In the genomic region with DNA sequence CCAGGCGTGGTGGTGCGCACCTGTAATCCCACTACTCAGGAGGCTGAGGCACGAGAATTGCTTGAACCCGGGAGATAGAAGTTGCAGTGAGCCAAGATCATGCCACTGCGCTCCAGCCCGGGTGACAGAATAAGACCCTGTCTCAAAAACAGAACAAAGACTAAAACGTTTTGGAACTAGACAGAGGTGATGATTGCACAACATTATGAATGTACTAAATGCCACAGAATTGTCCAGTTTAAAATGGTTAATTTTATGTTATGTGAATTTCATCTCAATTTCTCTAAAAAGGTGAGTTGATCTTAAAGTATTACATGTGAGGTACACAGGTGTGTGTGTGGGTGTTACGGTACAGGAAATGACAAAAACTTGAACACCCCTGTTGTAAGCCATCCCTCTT, we compare ENCODE assay signal across 24 cellular contexts. TPM values are rescaled to one million over a fixed set of nuclear protein-coding genes. Genes with fewer than 3 reads are reported as not detected.
DNase-seq lines count a peak whose midpoint lies in the region; ATAC-seq, FAIRE-seq and TF ChIP-seq lines count a peak whose summit lies in the region.
"Had no signal": no experiment of that assay in that cellular context is flagged by ENCODE, and none has a peak within 500 bp of the region (broad histone marks: within the 10 kb centered on the region; RNA-seq: fewer than 3 reads in every experiment).

No MANE protein-coding gene starts in this region.

- POLR2A ChIA-PET in GM12878 (lab: Charles Lee): interaction anchor here (0.7 kb wide), 1 partner anchor 236 kb away, joined by 4 read pairs; no protein-coding TSS in a partner anchor

- H4K20me1 ChIP-seq in GM12878 (ENCODE audit: control insufficient read depth, insufficient read depth): no peaks in the 10 kb centered on the region
- H4K20me1 ChIP-seq: BLaER1 had no signal

- no peak for TF ChIP-seq EP300 in GM12878 (IDR thresholded peaks at IDR 0.05; ENCODE audit: borderline replicate concordance in 1 of 2, control insufficient read depth in 1 of 2, low read depth in 2 of 2, low read length in 2 of 2)

- CTCF ChIA-PET in activated CD8-positive, alpha-beta memory T cell treated with anti-CD3 and anti-CD28 coated beads, Interleukin-2, amount 10 ng/mL, durations not matched to agents 7 days and 5 days (lab: Charles Lee): no interaction called here
- CTCF ChIA-PET in GM12878 (lab: Yijun Ruan, JAX): interaction anchor here (1.8 to 5.5 kb wide), 2 partner anchors 12 to 166 kb away, joined by 6 to 32 read pairs; no protein-coding TSS in a partner anchor

- no peaks in the 10 kb centered on the region for H3K27me3 Mint-ChIP-seq in activated CD8-positive, alpha-beta memory T cell treated with anti-CD3 and anti-CD28 coated beads, Interleukin-2, amount 10 ng/mL, durations not matched to agents 7 days and 5 days
- H3K27me3 Mint-ChIP-seq in progenitor cell of endocrine pancreas: no peaks in the 10 kb centered on the region
- H3K27me3 Mint-ChIP-seq: memory B cell had no signal

- peak overlapping the region; percentile 60 for H3K27ac Mint-ChIP-seq in activated CD8-positive, alpha-beta memory T cell treated with anti-CD3 and anti-CD28 coated beads, Interleukin-2, amount 10 ng/mL, durations not matched to agents 7 days and 5 days
- peak overlapping the region; percentile 99 for H3K27ac Mint-ChIP-seq in progenitor cell of endocrine pancreas
- H3K27ac Mint-ChIP-seq: memory B cell had no signal

- TF ChIP-seq RAD21 in GM12878 (IDR thresholded peaks at IDR 0.05; ENCODE audit: insufficient read depth, low read depth, low read length): no peak

- H3K79me2 ChIP-seq in GM12878 (ENCODE audit: control insufficient read depth, insufficient read depth, low read length): no peaks in the 10 kb centered on the region

- intact Hi-C loops in GM12878 (cut with micrococcal nuclease; ENCODE audit: unreplicated experiment): loop anchor here (5.0 kb wide), 3 partner anchors 99 to 164 kb away; no protein-coding TSS in a partner anchor

- H3K4me1 ChIP-seq in GM12878 (ENCODE audit: control insufficient read depth, insufficient read depth, low read length): peaks cover 16% of the 10 kb centered on the region
- H3K4me1 ChIP-seq: HAP-1 had no signal

- no peak for TF ChIP-seq POLR2A in GM12878 (IDR thresholded peaks at IDR 0.05; ENCODE audit: low read depth, low read length)

- H3K9me3 Mint-ChIP-seq in activated CD8-positive, alpha-beta memory T cell treated with anti-CD3 and anti-CD28 coated beads, Interleukin-2, amount 10 ng/mL, durations not matched to agents 7 days and 5 days (ENCODE audit: low read depth): no peaks in the 10 kb centered on the region
- no peaks in the 10 kb centered on the region for H3K9me3 Mint-ChIP-seq in progenitor cell of endocrine pancreas (ENCODE audit: low read depth)
- H3K9me3 Mint-ChIP-seq: memory B cell had no signal

- no peak overlapping the region for H3K9ac ChIP-seq in GM12878 (ENCODE audit: control insufficient read depth, insufficient read depth, low read length)
- H3K9ac ChIP-seq: BLaER1 had no signal

- in situ Hi-C loops in GM12878 (cut with MboI): no loop called here

- H3K4me1 Mint-ChIP-seq in activated CD8-positive, alpha-beta memory T cell treated with anti-CD3 and anti-CD28 coated beads, Interleukin-2, amount 10 ng/mL, durations not matched to agents 7 days and 5 days: peaks cover 69% of the 10 kb centered on the region
- peaks cover 14% of the 10 kb centered on the region for H3K4me1 Mint-ChIP-seq in progenitor cell of endocrine pancreas (ENCODE audit: low read depth)

- RAD21 ChIA-PET in GM12878 (lab: Charles Lee; ENCODE audit: unreplicated experiment): interaction anchor here (0.8 kb wide), 1 partner anchor 16 kb away, joined by 3 read pairs; no protein-coding TSS in a partner anchor

- no peak overlapping the region for H2AFZ ChIP-seq in GM12878 (ENCODE audit: control insufficient read depth, low read depth, low read length)

- peak overlapping the region; percentile 85 for H3K27ac ChIP-seq in GM12878 (ENCODE audit: control insufficient read depth, insufficient read depth)
- H3K27ac ChIP-seq: BLaER1, HL-60, vagina had no signal

- no peak for FAIRE-seq in GM12878 (lab: Jason Lieb, UNC)
- FAIRE-seq: small intestine had no signal

- H3K4me3 Mint-ChIP-seq in activated CD8-positive, alpha-beta memory T cell treated with anti-CD3 and anti-CD28 coated beads, Interleukin-2, amount 10 ng/mL, durations not matched to agents 7 days and 5 days: no peak overlapping the region
- H3K4me3 Mint-ChIP-seq in progenitor cell of endocrine pancreas (ENCODE audit: low read depth): no peak overlapping the region

- peaks cover 64% of the 10 kb centered on the region for H3K36me3 Mint-ChIP-seq in activated CD8-positive, alpha-beta memory T cell treated with anti-CD3 and anti-CD28 coated beads, Interleukin-2, amount 10 ng/mL, durations not matched to agents 7 days and 5 days
- peaks cover 17% of the 10 kb centered on the region for H3K36me3 Mint-ChIP-seq in progenitor cell of endocrine pancreas (ENCODE audit: insufficient read depth)

- ATAC-seq in activated CD8-positive, alpha-beta memory T cell treated with anti-CD3 and anti-CD28 coated beads, Interleukin-2, amount 10 ng/mL, durations not matched to agents 7 days and 5 days: no peak
- no peak for ATAC-seq in GM12878
- ATAC-seq: PC-3 had no signal

- no TSS peak for BruUV-seq in GM12878 (replicated peaks; lab: Mats Ljungman, UMichigan)

- H3K9me3 ChIP-seq in GM12878 (replicated peaks; ENCODE audit: control insufficient read depth, insufficient read depth, low read length): no peaks in the 10 kb centered on the region
- H3K9me3 ChIP-seq: BLaER1, HAP-1, vagina had no signal

- TF ChIP-seq CTCF in GM10266 (IDR thresholded peaks at IDR 0.05; ENCODE audit: control insufficient read depth, insufficient read depth, low read depth, missing control alignments): no peak
- no peak for TF ChIP-seq CTCF in GM12878 (IDR thresholded peaks at IDR 0.05 in 2 of 3, conservative IDR thresholded peaks at IDR 0.05 in 1 of 3; ENCODE audit: control insufficient read depth in 2 of 3, extremely low read depth in 1 of 3, insufficient read depth in 1 of 3, low read depth in 3 of 3, low read length in 3 of 3)
- no peak for TF ChIP-seq CTCF in progenitor cell of endocrine pancreas (IDR thresholded peaks at IDR 0.05; ENCODE audit: unreplicated experiment)

- H3K27me3 ChIP-seq in GM12878 (replicated peaks in 1 of 2; ENCODE audit: control insufficient read depth in 2 of 2, insufficient read depth in 2 of 2, low read length in 1 of 2): no peaks in the 10 kb centered on the region
- H3K27me3 ChIP-seq: BLaER1, vagina had no signal

- H3K4me2 ChIP-seq in GM12878 (ENCODE audit: control insufficient read depth, insufficient read depth): no peak overlapping the region
- H3K4me2 ChIP-seq: BLaER1 had no signal

- SMC1A ChIA-PET in GM12878 (lab: Charles Lee; ENCODE audit: uncharacterized antibody, unreplicated experiment): interaction anchor here (1.4 kb wide), 1 partner anchor 11 kb away, joined by 4 read pairs; no protein-coding TSS in a partner anchor

- DNase-seq in activated CD8-positive, alpha-beta memory T cell treated with anti-CD3 and anti-CD28 coated beads, Interleukin-2, amount 10 ng/mL, durations not matched to agents 7 days and 5 days: no peak
- no peak for DNase-seq in activated CD8-positive, alpha-beta memory T cell treated with anti-CD3 and anti-CD28 coated beads, Interleukin-2, amount 50 U/mL, for 4 hours
- peak; percentile 11 for DNase-seq in GM10266 (ENCODE audit: extremely low spot score)
- no peak for DNase-seq in GM12878 (ENCODE audit: low read depth, low spot score)
- no peak for DNase-seq in progenitor cell of endocrine pancreas (ENCODE audit: low spot score, unreplicated experiment)
- DNase-seq in hepatic stellate cell (ENCODE audit: low spot score): no peak
- DNase-seq in AG20443 (ENCODE audit: low spot score): no peak
- DNase-seq in NCI-H2107 (lab: John Stamatoyannopoulos, UW): no peak
- DNase-seq: EL; glutamatergic neuron; NCI-H1092; NCI-H1930; NCI-H345; NCI-H82; occipital lobe; PC-3; Right ventricle myocardium superior; small intestine; stimulated activated CD4-positive, alpha-beta T cell treated with anti-CD3 and anti-CD28 coated beads, Interleukin-2, amount 100 ng/mL, for 24 hours had no signal

- peaks cover 0 to 4% of the 10 kb centered on the region in 2 experiments; a peak in 3 of 4 replicates for H3K36me3 ChIP-seq in GM12878 (ENCODE audit: control insufficient read depth in 2 of 2, insufficient read depth in 2 of 2, low read length in 1 of 2)

- H3K4me3 ChIP-seq in GM12878: no peak overlapping the region
- H3K4me3 ChIP-seq: BLaER1, HAP-1, vagina had no signal

- 80% methylated on average over 8 of the region's 8 CpGs for WGBS in GM12878 (ENCODE audit: insufficient coverage, insufficient replicate concordance, low lambda C conversion rate, missing lambda C conversion rate)

TF ChIP-seq in GM12878, 131 proteins besides CTCF, POLR2A, EP300 and RAD21 (continues in another document):
- TF ChIP-seq IRF4 (IDR thresholded peaks at IDR 0.05; ENCODE audit: low read depth, low read length) (no peak), TBL1XR1 (IDR thresholded peaks at IDR 0.05; ENCODE audit: low read depth, low read length) (no peak), MEF2A (IDR thresholded peaks at IDR 0.05; ENCODE audit: insufficient read depth, low read depth, low read length) (no peak), ZNF384 (IDR thresholded peaks at IDR 0.05; ENCODE audit: borderline replicate concordance, low read depth, low read length) (no peak), GATAD2B (conservative IDR thresholded peaks at IDR 0.05; ENCODE audit: low read depth) (no peak)

RNA-seq across cellular contexts. Expression of gene P2RX4, which starts 16.5 kb away (rescaled TPM):
- total RNA-seq in activated CD8-positive, alpha-beta memory T cell treated with anti-CD3 and anti-CD28 coated beads, Interleukin-2, amount 10 ng/mL, durations not matched to agents 7 days and 5 days: 10 to 100 TPM; 52.6 to 64.8 TPM
- total RNA-seq in GM12878 (2013; cell fraction: nucleolus; rRNA removed): 75.0 TPM in 2 replicates
- total RNA-seq in GM12878 (2014; rRNA removed) (25.3 and 28.0 TPM in 2 replicates), GM12878 (2014; rRNA removed; fragmentation: Illumina TruSeq; extraction: Trizol) (15.3 and 17.3 TPM in 2 replicates), GM12878 (2021) (17.0 and 18.6 TPM in 2 replicates), progenitor cell of endocrine pancreas (23.9 and 28.3 TPM in 2 replicates)
- polyA plus RNA-seq in GM12878 (2011; ENCODE audit: low read depth): 12.3 TPM
- polyA plus RNA-seq in GM12878 (2011; rRNA removed) (35.2 and 43.4 TPM in 2 replicates), GM12878 (2014; fragmentation: Illumina TruSeq; extraction: Trizol) (10.4 and 16.2 TPM in 2 replicates), GM12878 (2014; fragmentation: Nextera tagmentation; extraction: Ambion mirVana) (10 to 100 TPM in 1 of 2 experiments, 1 to 10 TPM in 1; 9.0 to 11.3 TPM), GM12878 (2014; rRNA removed) (28.4 and 31.7 TPM in 2 replicates), GM12878 (2016; fragmentation: Nextera tagmentation; extraction: Ambion mirVana) (10 to 100 TPM; 22.4 to 27.4 TPM)
- 46.5 and 63.0 TPM in 2 replicates for polyA plus RNA-seq in GM12878 (2011; cell fraction: cytosol; rRNA removed)
- polyA plus RNA-seq in GM12878 (2011; cell fraction: nucleus; rRNA removed): 59.7 and 68.9 TPM in 2 replicates
- polyA plus RNA-seq in GM12878 (2012): 16.2 and 20.4 TPM in 2 replicates
- polyA minus RNA-seq in GM12878 (2011; rRNA and poly(A)+ RNA removed): 54.9 and 57.2 TPM in 2 replicates
- polyA minus RNA-seq in GM12878 (2011; cell fraction: cytosol; rRNA and poly(A)+ RNA removed): 9.9 and 10.8 TPM in 2 replicates
- 25.8 and 32.5 TPM in 2 replicates for polyA minus RNA-seq in GM12878 (2011; cell fraction: nucleus; rRNA and poly(A)+ RNA removed)
